In the genomic region with DNA sequence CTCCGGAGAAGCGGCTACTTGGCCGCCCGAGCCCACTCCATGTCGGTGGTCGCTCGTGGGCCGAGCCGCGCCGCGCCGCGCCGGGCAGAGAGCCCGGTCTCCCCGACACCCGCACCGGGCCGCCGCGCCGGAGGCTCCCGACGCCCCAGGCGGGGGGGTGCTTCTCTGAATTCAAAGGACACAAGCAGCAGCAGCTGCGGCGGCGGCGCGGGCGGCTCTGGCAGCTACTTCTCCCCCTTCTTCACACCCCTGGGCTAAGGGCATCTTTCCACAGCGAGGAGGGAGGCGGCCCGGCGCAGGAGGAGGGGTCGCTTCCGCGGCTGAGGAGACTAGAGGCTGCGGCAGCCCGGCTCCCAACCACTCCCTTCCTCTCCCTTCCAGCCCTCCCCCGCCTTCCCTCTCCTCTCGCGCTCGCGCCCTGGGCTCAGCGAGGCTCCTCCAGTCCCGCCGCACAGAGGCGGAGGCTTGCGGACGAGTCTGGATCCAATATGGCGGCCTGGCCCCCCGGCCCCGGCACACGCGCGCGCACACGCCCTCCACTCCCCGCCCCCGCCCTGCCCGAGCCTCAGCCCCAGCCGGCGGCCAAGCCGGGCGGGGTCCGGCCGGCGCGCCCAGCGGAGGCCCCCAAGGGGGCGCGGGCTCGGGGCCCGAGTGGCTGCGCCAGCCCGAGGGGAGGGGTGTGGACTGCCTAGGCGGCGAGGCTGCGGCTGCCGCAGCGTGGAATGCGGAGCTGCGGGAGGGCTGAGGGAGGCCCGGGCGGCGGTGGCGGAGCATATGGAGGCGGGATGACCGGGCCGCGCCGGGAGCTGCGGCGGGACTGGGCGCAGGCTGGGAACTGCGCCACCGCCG, we compare ENCODE assay signal across 8 cellular contexts. TPM values are rescaled to one million over a fixed set of nuclear protein-coding genes. Genes with fewer than 3 reads are reported as not detected.
DNase-seq lines count a peak whose midpoint lies in the region; ATAC-seq, FAIRE-seq and TF ChIP-seq lines count a peak whose summit lies in the region.

Gene CDC42BPA, minus strand, starts transcription at position 490 of the 849 bp plus-strand sequence. CDS start 1,310 bp downstream, outside the sequence.

- no peaks in the 10 kb centered on the region for H3K27me3 Mint-ChIP-seq in Caco-2 (ENCODE audit: insufficient read depth, unreplicated experiment)
- peaks cover 36% of the 10 kb centered on the region for H3K27me3 Mint-ChIP-seq in activated CD4-positive, alpha-beta T cell treated with anti-CD3 and anti-CD28 coated beads for 36 hours

- H3K9me3 ChIP-seq in Caco-2 (no peaks in the 10 kb centered on the region), HepG2 (ENCODE audit: low read length) (no peaks in the 10 kb centered on the region)

- DNase-seq in Caco-2 (peak; percentile 89 to 91), H7 (peak; percentile 93), NCI-H2107 treated with DMSO at 0.1 percent for 48 hours (lab: John Stamatoyannopoulos, UW; ENCODE audit: unreplicated experiment) (peak; percentile 74), ecto neural progenitor cell (ENCODE audit: low spot score) (peak; percentile 89), HepG2 (ENCODE audit: low spot score) (peak; percentile 46)
- DNase-seq in activated CD4-positive, alpha-beta T cell treated with anti-CD3 and anti-CD28 coated beads for 36 hours, result peak; percentile 72
- DNase-seq in stimulated activated CD4-positive, alpha-beta T cell treated with anti-CD3 and anti-CD28 coated beads, Interleukin-2, amount 100 ng/mL, for 48 hours, result peak; percentile 9 to 24

- no peak for FAIRE-seq in HepG2 (lab: Jason Lieb, UNC)

- peak; percentile 65 for TF ChIP-seq RAD21 in HepG2 (CRISPR knock-in tag; IDR thresholded peaks at IDR 0.05)

- 0% methylated on average over 2 of the region's 100 CpGs for WGBS in HepG2 (ENCODE audit: low lambda C conversion rate)

- H2AFZ ChIP-seq in HepG2 (ENCODE audit: low read length), result peak within 1 kb of the TSS; percentile 35

- no peaks in the 10 kb centered on the region for H3K36me3 Mint-ChIP-seq in Caco-2 (ENCODE audit: insufficient read depth, unreplicated experiment)
- peaks cover 2% of the 10 kb centered on the region for H3K36me3 Mint-ChIP-seq in activated CD4-positive, alpha-beta T cell treated with anti-CD3 and anti-CD28 coated beads for 36 hours (ENCODE audit: low read depth)

- TF ChIP-seq POLR2A in HepG2 (IDR thresholded peaks at IDR 0.05; ENCODE audit: insufficient read depth in 1 of 2, low read depth in 2 of 2, low read length in 2 of 2), result peak in 1 of 2 experiments; percentile 62; a peak in 3 of 4 replicates

- H3K4me3 Mint-ChIP-seq in Caco-2 (ENCODE audit: unreplicated experiment), result peak within 1 kb of the TSS; percentile 97
- H3K4me3 Mint-ChIP-seq in activated CD4-positive, alpha-beta T cell treated with anti-CD3 and anti-CD28 coated beads for 36 hours, result peak within 1 kb of the TSS; percentile 85

- no peaks in the 10 kb centered on the region for H3K9me3 Mint-ChIP-seq in Caco-2 (ENCODE audit: unreplicated experiment)
- no peaks in the 10 kb centered on the region for H3K9me3 Mint-ChIP-seq in activated CD4-positive, alpha-beta T cell treated with anti-CD3 and anti-CD28 coated beads for 36 hours (ENCODE audit: low read depth)

- no peaks in the 10 kb centered on the region for H3K4me1 Mint-ChIP-seq in Caco-2 (ENCODE audit: low read depth, unreplicated experiment)
- peaks cover 2% of the 10 kb centered on the region for H3K4me1 Mint-ChIP-seq in activated CD4-positive, alpha-beta T cell treated with anti-CD3 and anti-CD28 coated beads for 36 hours

- no peak for TF ChIP-seq EP300 in HepG2 (IDR thresholded peaks at IDR 0.05; ENCODE audit: low read depth in 2 of 2, low read length in 2 of 2)
- no peak for TF ChIP-seq EP300 in HepG2 (CRISPR knock-in tag; IDR thresholded peaks at IDR 0.05; ENCODE audit: borderline replicate concordance)

- H3K4me1 ChIP-seq in Caco-2, result no peaks in the 10 kb centered on the region
- peaks cover 9% of the 10 kb centered on the region for H3K4me1 ChIP-seq in HepG2 (ENCODE audit: insufficient read depth, low read length)

- no TSS peak for BruUV-seq in Caco-2 (replicated peaks; lab: Mats Ljungman, UMichigan)
- no TSS peak for BruUV-seq in HepG2 (replicated peaks; lab: Mats Ljungman, UMichigan)

- peak within 1 kb of the TSS; percentile 94 for H3K27ac Mint-ChIP-seq in Caco-2 (ENCODE audit: unreplicated experiment)
- peak within 1 kb of the TSS; percentile 87 for H3K27ac Mint-ChIP-seq in activated CD4-positive, alpha-beta T cell treated with anti-CD3 and anti-CD28 coated beads for 36 hours

- intact Hi-C loops in Caco-2 (cut with micrococcal nuclease; ENCODE audit: unreplicated experiment), result loop anchor here (2.0 to 10.0 kb wide), 3 partner anchors 75 to 119 kb away; no protein-coding TSS in a partner anchor
- intact Hi-C loops in activated CD4-positive, alpha-beta T cell treated with anti-CD3 and anti-CD28 coated beads for 36 hours (cut with DNase I, micrococcal nuclease), result loop anchor here in 1 of 2 experiments (2.0 to 5.0 kb wide), 2 partner anchors 377 to 771 kb away; partner anchors contain the start of genes COQ8A and STUM
- intact Hi-C loops in HepG2 (cut with micrococcal nuclease; ENCODE audit: unreplicated experiment), result loop anchor here (5.0 to 10.0 kb wide), 2 partner anchors 119 to 153 kb away; no protein-coding TSS in a partner anchor

- H3K27ac ChIP-seq in HepG2 (ENCODE audit: extremely low read length, insufficient read depth, low read length), result peak within 1 kb of the TSS; percentile 78

- CTCF ChIA-PET in Caco-2 (lab: Charles Lee), result no interaction called here
- CTCF ChIA-PET in activated CD4-positive, alpha-beta T cell treated with anti-CD3 and anti-CD28 coated beads for 36 hours (lab: Charles Lee), result interaction anchor here (0.6 kb wide), 1 partner anchor 617 kb away, joined by 3 read pairs; no protein-coding TSS in a partner anchor
- CTCF ChIA-PET in HepG2 (lab: Yijun Ruan, JAX; ENCODE audit: low intra/inter-chr PET ratio, low total read pairs), result interaction anchor here (2.3 kb wide), 1 partner anchor 83 kb away, joined by 5 read pairs; no protein-coding TSS in a partner anchor

- POLR2A ChIA-PET in Caco-2 (lab: Charles Lee) (interaction anchor here (0.5 to 0.6 kb wide), 2 partner anchors 74 to 80 kb away, joined by 4 to 5 read pairs; no protein-coding TSS in a partner anchor), HepG2 (lab: Yijun Ruan, JAX) (interaction anchor here (1.0 to 1.8 kb wide), 3 partner anchors 11 to 75 kb away, joined by 3 to 9 read pairs (median 8); no protein-coding TSS in a partner anchor)
- POLR2A ChIA-PET in activated CD4-positive, alpha-beta T cell treated with anti-CD3 and anti-CD28 coated beads for 36 hours (lab: Charles Lee), result no interaction called here

- in situ Hi-C loops in HepG2 (cut with HindIII; ENCODE audit: extremely low pct_ligation_motif_present, low pct_unique_long_range_greater_than_20kb), result loop anchor here (5.0 kb wide), 1 partner anchor 119 kb away; no protein-coding TSS in a partner anchor

- H3K79me2 ChIP-seq in HepG2 (ENCODE audit: insufficient read depth, low read length), result peaks cover 44% of the 10 kb centered on the region

- peak in 1 of 2 experiments; percentile 1 for TF ChIP-seq CTCF in Caco-2 (IDR thresholded peaks at IDR 0.05; ENCODE audit: insufficient read depth in 1 of 2, low read depth in 1 of 2, low read length in 1 of 2, severe bottlenecking in 1 of 2, unreplicated experiment in 1 of 2)
- no peak for TF ChIP-seq CTCF in HepG2 (CRISPR knock-in tag; IDR thresholded peaks at IDR 0.05)

- peak within 1 kb of the TSS; percentile 83 for H3K9ac ChIP-seq in HepG2 (ENCODE audit: insufficient read depth, low read depth, low read length)

- peaks cover 16% of the 10 kb centered on the region for H4K20me1 ChIP-seq in HepG2 (ENCODE audit: insufficient read depth, low read length)

- H3K4me3 ChIP-seq in Caco-2 (ENCODE audit: low read depth, low read length) (peak within 1 kb of the TSS; percentile 64), H7 (ENCODE audit: insufficient read depth, low read depth, low read length) (peak within 1 kb of the TSS; percentile 84), HepG2 (replicated peaks in 1 of 3; ENCODE audit: insufficient read depth in 1 of 3, low read depth in 2 of 3, low read length in 3 of 3) (peak within 1 kb of the TSS; percentile 89 to 96 (median 91))

- H3K36me3 ChIP-seq in Caco-2 (ENCODE audit: control insufficient read depth, insufficient read depth, low read length) (no peaks in the 10 kb centered on the region), H7 (replicated peaks; ENCODE audit: control insufficient read depth, insufficient read depth, low read length) (no peaks in the 10 kb centered on the region), HepG2 (replicated peaks in 1 of 2; ENCODE audit: control insufficient read depth in 1 of 2, insufficient read depth in 2 of 2, low read length in 2 of 2) (no peaks in the 10 kb centered on the region)

- ATAC-seq in activated CD4-positive, alpha-beta T cell treated with anti-CD3 and anti-CD28 coated beads for 36 hours, result peak; percentile 86
- ATAC-seq in HepG2 (peak; percentile 85), HG03571 (IDR thresholded peaks at IDR 0.05; ENCODE audit: unreplicated experiment) (no peak)

- peak within 1 kb of the TSS; percentile 91 for H3K4me2 ChIP-seq in HepG2 (ENCODE audit: low read depth, low read length)

- no peaks in the 10 kb centered on the region for H3K27me3 ChIP-seq in Caco-2 (replicated peaks; ENCODE audit: control insufficient read depth, insufficient read depth, low read length)
- H3K27me3 ChIP-seq in H7 (ENCODE audit: control insufficient read depth, insufficient read depth, low read length), result no peaks in the 10 kb centered on the region
- H3K27me3 ChIP-seq in HepG2 (ENCODE audit: control insufficient read depth in 1 of 2, insufficient read depth in 2 of 2, low read length in 2 of 2), result peaks cover 0 to 17% of the 10 kb centered on the region in 2 experiments; a peak in 3 of 5 replicates

RNA-seq across cellular contexts. Expression of gene CDC42BPA, which starts in this region (rescaled TPM):
- total RNA-seq in Caco-2 (2022) (38.3 and 39.8 TPM in 2 replicates), HepG2 (2016; rRNA removed; fragmentation: Illumina TruSeq; extraction: Trizol) (15.4 and 16.0 TPM in 2 replicates)
- 26.1 and 32.4 TPM in 2 replicates for total RNA-seq in H7 (2014; rRNA removed; shearing (Covaris generic))
- total RNA-seq in activated CD4-positive, alpha-beta T cell treated with anti-CD3 and anti-CD28 coated beads for 36 hours, result 1 to 10 TPM; 6.0 to 7.8 TPM
- total RNA-seq in HepG2 (2016; cell fraction: cytosol; rRNA removed; fragmentation: Illumina TruSeq; extraction: Trizol; ENCODE audit: low read depth), result 14.9 and 18.1 TPM in 2 replicates
- 13.8 and 15.4 TPM in 2 replicates for total RNA-seq in HepG2 (2016; cell fraction: insoluble cytoplasmic fraction; rRNA removed; fragmentation: Illumina TruSeq; extraction: Trizol)
- total RNA-seq in HepG2 (2016; cell fraction: membrane; rRNA removed; fragmentation: Illumina TruSeq; extraction: Trizol), result 11.4 and 14.7 TPM in 2 replicates
- total RNA-seq in HepG2 (2016; cell fraction: nucleus; rRNA removed; fragmentation: Illumina TruSeq; extraction: Trizol), result 31.5 and 36.1 TPM in 2 replicates
- 6.5 and 7.4 TPM in 2 replicates for polyA plus RNA-seq in HepG2 (2011; rRNA removed)
- 3.2 and 5.4 TPM in 2 replicates for polyA plus RNA-seq in HepG2 (2011; cell fraction: cytosol; rRNA removed)
- 7.2 and 9.9 TPM in 2 replicates for polyA plus RNA-seq in HepG2 (2011; cell fraction: nucleus; rRNA removed)
- polyA plus RNA-seq in HepG2 (2012), result 9.5 and 12.2 TPM in 2 replicates
- 0.61 and 0.69 TPM in 2 replicates for polyA plus RNA-seq in HepG2 (2016; cell fraction: cytosol; fragmentation: Illumina TruSeq; extraction: Trizol; ENCODE audit: low read depth)
- 7.5 and 8.2 TPM in 2 replicates for polyA plus RNA-seq in HepG2 (2016; cell fraction: insoluble cytoplasmic fraction; fragmentation: Illumina TruSeq; extraction: Trizol; ENCODE audit: low read depth)
- polyA plus RNA-seq in HepG2 (2016; cell fraction: membrane; fragmentation: Illumina TruSeq; extraction: Trizol; ENCODE audit: low read depth), result 1.8 and 2.2 TPM in 2 replicates
- 8.1 and 9.4 TPM in 2 replicates for polyA plus RNA-seq in HepG2 (2016; cell fraction: nucleus; fragmentation: Illumina TruSeq; extraction: Trizol; ENCODE audit: insufficient read depth, low read depth)
- polyA minus RNA-seq in HepG2 (2011; rRNA and poly(A)+ RNA removed; ENCODE audit: low replicate concordance), result 17.7 and 19.2 TPM in 2 replicates
- polyA minus RNA-seq in HepG2 (2011; cell fraction: cytosol; rRNA and poly(A)+ RNA removed), result 12.0 and 17.0 TPM in 2 replicates
- 119 and 124 TPM in 2 replicates for polyA minus RNA-seq in HepG2 (2011; cell fraction: nucleus; rRNA and poly(A)+ RNA removed)

Comparison
In these comparisons a context has a peak if more than half of its experiments do, and no peak if none do; other contexts are left out.
1. DNase-seq: peak in every context shown above with its lines; median percentile 93 in H7; 90 in Caco-2; 89 in ecto neural progenitor cell; 74 in NCI-H2107 treated with DMSO at 0.1 percent for 48 hours; 72 in activated CD4-positive, alpha-beta T cell treated with anti-CD3 and anti-CD28 coated beads for 36 hours; 46 in HepG2; 16 in stimulated activated CD4-positive, alpha-beta T cell treated with anti-CD3 and anti-CD28 coated beads, Interleukin-2, amount 100 ng/mL, for 48 hours.